Comparison of ENCODE assay signal across 10 cellular contexts in the genomic region with DNA sequence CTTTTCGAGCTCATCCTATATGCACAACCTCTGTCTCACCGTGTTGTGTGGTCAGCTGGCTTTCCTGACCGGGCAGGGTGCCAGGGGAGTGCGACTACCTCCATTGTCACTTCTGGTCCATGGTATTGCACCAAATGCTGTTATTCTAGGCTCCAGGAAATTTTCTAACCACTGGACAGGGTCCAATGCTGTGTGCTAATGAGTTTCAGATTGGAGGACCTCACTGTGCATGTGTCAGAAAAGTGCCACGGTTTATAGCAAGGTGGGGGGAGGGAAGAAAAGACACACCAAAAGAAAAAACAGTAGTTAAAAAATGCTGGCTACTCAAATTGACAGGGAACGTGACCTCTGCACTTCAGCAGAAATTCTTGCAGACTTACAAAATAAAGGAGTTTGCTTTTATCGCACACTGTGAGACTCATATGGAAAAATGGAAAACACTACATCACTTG.
DNase-seq lines count a peak whose midpoint lies in the region; ATAC-seq and TF ChIP-seq lines count a peak whose summit lies in the region.
"Had no signal": no experiment of that assay in that cellular context is flagged by ENCODE, and none has a peak within 500 bp of the region (broad histone marks: within the 10 kb centered on the region; RNA-seq: fewer than 3 reads in every experiment).

No MANE protein-coding gene starts in this region.

- H3K4me1 ChIP-seq in left lung: peaks cover 45 to 67% of the 10 kb centered on the region in 2 donors
- peaks cover 0 to 12% of the 10 kb centered on the region in 2 donors for H3K4me1 ChIP-seq in uterus

- intact Hi-C loops in left lung (cut with DNase I) (no loop called here), uterus (cut with DNase I; ENCODE audit: low total_unique reads) (no loop called here)

- H3K4me3 ChIP-seq in left lung: no peak overlapping the region
- no peak overlapping the region for H3K4me3 ChIP-seq in uterus

- H3K36me3 ChIP-seq in left lung: no peaks in the 10 kb centered on the region
- H3K36me3 ChIP-seq in uterus: no peaks in the 10 kb centered on the region

- TF ChIP-seq CTCF in left lung (IDR thresholded peaks at IDR 0.05): no peak
- no peak for TF ChIP-seq CTCF in uterus (IDR thresholded peaks at IDR 0.05)

- H3K9me3 Mint-ChIP-seq in activated naive CD4-positive, alpha-beta T cell treated with anti-CD3 and anti-CD28 coated beads, Interleukin-2, amount 10 ng/mL, durations not matched to agents 7 days and 5 days: no peaks in the 10 kb centered on the region
- no peaks in the 10 kb centered on the region for H3K9me3 Mint-ChIP-seq in activated naive CD4-positive, alpha-beta T cell treated with anti-CD3 and anti-CD28 coated beads, Interleukin-2, amount 50 U/mL, for 72 hours
- no peaks in the 10 kb centered on the region for H3K9me3 Mint-ChIP-seq in activated naive CD8-positive, alpha-beta T cell treated with anti-CD3 and anti-CD28 coated beads, Interleukin-2, amount 50 U/mL, for 24 hours
- H3K9me3 Mint-ChIP-seq: stimulated activated effector memory CD8-positive, alpha-beta T cell treated with anti-CD3 and anti-CD28 coated beads, Interleukin-12 subunit alpha, Interleukin-12 subunit beta, amount 100 ng/mL, for 72 hours had no signal

- H3K27ac ChIP-seq in left lung (peak overlapping the region; percentile 67 to 80), uterus (no peak overlapping the region)
- H3K27ac ChIP-seq: VCaP had no signal

- no peak for ATAC-seq in activated naive CD4-positive, alpha-beta T cell treated with anti-CD3 and anti-CD28 coated beads, Interleukin-2, amount 50 U/mL, for 72 hours
- ATAC-seq in activated naive CD8-positive, alpha-beta T cell treated with anti-CD3 and anti-CD28 coated beads, Interleukin-2, amount 50 U/mL, for 24 hours: no peak
- peak; percentile 28 for ATAC-seq in left lung

- H3K27me3 ChIP-seq in left lung: no peaks in the 10 kb centered on the region
- H3K27me3 ChIP-seq in uterus: no peaks in the 10 kb centered on the region

- CTCF ChIA-PET in activated naive CD4-positive, alpha-beta T cell treated with anti-CD3 and anti-CD28 coated beads, Interleukin-2, amount 10 ng/mL, durations not matched to agents 7 days and 5 days (lab: Charles Lee): no interaction called here

- peaks cover 48% of the 10 kb centered on the region for H3K4me1 Mint-ChIP-seq in activated naive CD4-positive, alpha-beta T cell treated with anti-CD3 and anti-CD28 coated beads, Interleukin-2, amount 10 ng/mL, durations not matched to agents 7 days and 5 days
- H3K4me1 Mint-ChIP-seq in activated naive CD8-positive, alpha-beta T cell treated with anti-CD3 and anti-CD28 coated beads, Interleukin-2, amount 50 U/mL, for 24 hours: peaks cover 96% of the 10 kb centered on the region

- H3K36me3 Mint-ChIP-seq in activated naive CD4-positive, alpha-beta T cell treated with anti-CD3 and anti-CD28 coated beads, Interleukin-2, amount 10 ng/mL, durations not matched to agents 7 days and 5 days: peaks cover 63% of the 10 kb centered on the region
- peaks cover 13 to 34% of the 10 kb centered on the region in 2 donors for H3K36me3 Mint-ChIP-seq in activated naive CD4-positive, alpha-beta T cell treated with anti-CD3 and anti-CD28 coated beads, Interleukin-2, amount 50 U/mL, for 72 hours
- H3K36me3 Mint-ChIP-seq in activated naive CD8-positive, alpha-beta T cell treated with anti-CD3 and anti-CD28 coated beads, Interleukin-2, amount 50 U/mL, for 24 hours (ENCODE audit: low read depth): peaks cover 79% of the 10 kb centered on the region

- TF ChIP-seq POLR2A in uterus (IDR thresholded peaks at IDR 0.05): no peak

- no peak for DNase-seq in activated naive CD4-positive, alpha-beta T cell treated with anti-CD3 and anti-CD28 coated beads, Interleukin-2, amount 10 ng/mL, durations not matched to agents 7 days and 5 days
- DNase-seq in activated naive CD4-positive, alpha-beta T cell treated with anti-CD3 and anti-CD28 coated beads, Interleukin-2, amount 50 U/mL, for 72 hours (ENCODE audit: low spot score in 2 of 2): no peak
- no peak for DNase-seq in activated naive CD8-positive, alpha-beta T cell treated with anti-CD3 and anti-CD28 coated beads, Interleukin-2, amount 50 U/mL, for 24 hours
- DNase-seq in left lung: peak; percentile 61 to 83
- peak; percentile 23 to 53 for DNase-seq in uterus
- DNase-seq in SIG-M5 treated with dmso at 0.1 percent for 504 hours (lab: John Stamatoyannopoulos, UW; ENCODE audit: unreplicated experiment): no peak
- no peak for DNase-seq in activated effector memory CD4-positive, alpha-beta T cell treated with Interleukin-2 at 50 U/mL for 16 hours
- DNase-seq in activated T-cell treated with anti-CD3 and anti-CD28 coated beads, Interleukin-2, amount 50 U/mL, for 1 hour: no peak

- H3K9me3 ChIP-seq in left lung (no peaks in the 10 kb centered on the region), uterus (no peaks in the 10 kb centered on the region)

- H3K27ac Mint-ChIP-seq in activated naive CD4-positive, alpha-beta T cell treated with anti-CD3 and anti-CD28 coated beads, Interleukin-2, amount 10 ng/mL, durations not matched to agents 7 days and 5 days: peak overlapping the region; percentile 38
- H3K27ac Mint-ChIP-seq in activated naive CD4-positive, alpha-beta T cell treated with anti-CD3 and anti-CD28 coated beads, Interleukin-2, amount 50 U/mL, for 72 hours: peak overlapping the region in 1 of 2 donors; percentile 74
- peak overlapping the region; percentile 80 for H3K27ac Mint-ChIP-seq in activated naive CD8-positive, alpha-beta T cell treated with anti-CD3 and anti-CD28 coated beads, Interleukin-2, amount 50 U/mL, for 24 hours
- H3K27ac Mint-ChIP-seq: stimulated activated effector memory CD8-positive, alpha-beta T cell treated with anti-CD3 and anti-CD28 coated beads, Interleukin-12 subunit alpha, Interleukin-12 subunit beta, amount 100 ng/mL, for 72 hours had no signal

- no peak overlapping the region for H3K4me3 Mint-ChIP-seq in activated naive CD4-positive, alpha-beta T cell treated with anti-CD3 and anti-CD28 coated beads, Interleukin-2, amount 10 ng/mL, durations not matched to agents 7 days and 5 days
- peak overlapping the region; percentile 16 for H3K4me3 Mint-ChIP-seq in activated naive CD8-positive, alpha-beta T cell treated with anti-CD3 and anti-CD28 coated beads, Interleukin-2, amount 50 U/mL, for 24 hours
- H3K4me3 Mint-ChIP-seq: stimulated activated effector memory CD8-positive, alpha-beta T cell treated with anti-CD3 and anti-CD28 coated beads, Interleukin-12 subunit alpha, Interleukin-12 subunit beta, amount 100 ng/mL, for 72 hours had no signal

- no peaks in the 10 kb centered on the region for H3K27me3 Mint-ChIP-seq in activated naive CD4-positive, alpha-beta T cell treated with anti-CD3 and anti-CD28 coated beads, Interleukin-2, amount 10 ng/mL, durations not matched to agents 7 days and 5 days
- no peaks in the 10 kb centered on the region for H3K27me3 Mint-ChIP-seq in activated naive CD8-positive, alpha-beta T cell treated with anti-CD3 and anti-CD28 coated beads, Interleukin-2, amount 50 U/mL, for 24 hours

Comparison
In these comparisons a context has a peak if more than half of its experiments do, and no peak if none do; other contexts are left out.
1. DNase-seq: peak in left lung (2 of 2) and uterus (2 of 2); none in activated naive CD4-positive, alpha-beta T cell treated with anti-CD3 and anti-CD28 coated beads, Interleukin-2, amount 10 ng/mL, durations not matched to agents 7 days and 5 days (single experiment), activated naive CD4-positive, alpha-beta T cell treated with anti-CD3 and anti-CD28 coated beads, Interleukin-2, amount 50 U/mL, for 72 hours (0 of 2), activated naive CD8-positive, alpha-beta T cell treated with anti-CD3 and anti-CD28 coated beads, Interleukin-2, amount 50 U/mL, for 24 hours (single experiment), SIG-M5 treated with dmso at 0.1 percent for 504 hours (single experiment), activated effector memory CD4-positive, alpha-beta T cell treated with Interleukin-2 at 50 U/mL for 16 hours (single experiment) and activated T-cell treated with anti-CD3 and anti-CD28 coated beads, Interleukin-2, amount 50 U/mL, for 1 hour (single experiment).
2. H3K27ac ChIP-seq: peak in left lung (2 of 2); none in uterus (0 of 2).